In the genomic region with DNA sequence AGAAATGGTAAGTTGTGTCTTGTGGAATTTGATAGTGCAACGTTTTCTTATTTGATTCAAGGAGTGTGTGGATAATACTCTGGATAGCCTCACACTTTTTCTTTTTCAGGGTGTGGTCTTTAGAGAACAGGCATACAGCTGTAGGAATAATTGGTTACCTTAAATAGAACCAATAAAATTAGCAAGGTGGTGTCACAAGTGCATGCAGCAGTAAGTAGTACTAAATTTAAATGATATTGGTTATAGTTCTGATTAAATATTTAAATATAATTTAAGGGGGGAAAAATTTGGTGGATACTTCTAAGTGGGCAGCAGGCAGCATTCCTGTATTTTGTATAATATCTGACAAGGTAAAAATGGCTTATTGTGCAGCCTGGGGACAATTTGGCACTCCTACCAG, we compare ENCODE assay signal across 10 cellular contexts. TPM values are rescaled to one million over a fixed set of nuclear protein-coding genes. Genes with fewer than 3 reads are reported as not detected.
DNase-seq lines count a peak whose midpoint lies in the region; ATAC-seq and TF ChIP-seq lines count a peak whose summit lies in the region.
"Had no signal": no experiment of that assay in that cellular context is flagged by ENCODE, and none has a peak within 500 bp of the region (broad histone marks: within the 10 kb centered on the region; RNA-seq: fewer than 3 reads in every experiment).

No MANE protein-coding gene starts in this region.

- H3K9me3 ChIP-seq in A673 (ENCODE audit: low read depth, low read length, poor library complexity, severe bottlenecking) (no peaks in the 10 kb centered on the region), HCT116 (ENCODE audit: control insufficient read depth in 1 of 2, insufficient read depth in 1 of 2, low read depth in 1 of 2, low read length in 2 of 2) (no peaks in the 10 kb centered on the region), mononuclear cell (ENCODE audit: low read depth, low read length) (no peaks in the 10 kb centered on the region), aorta (ENCODE audit: control insufficient read depth, low read length) (no peaks in the 10 kb centered on the region)

- ATAC-seq in HCT116 (no peak), aorta (ENCODE audit: low FRiP score) (no peak), HG02571 (IDR thresholded peaks at IDR 0.05; ENCODE audit: unreplicated experiment) (no peak)

- CTCF ChIA-PET in A673 (lab: Charles Lee), result no interaction called here
- CTCF ChIA-PET in HCT116 (lab: Charles Lee), result no interaction called here

- H3K27me3 ChIP-seq in A673 (replicated peaks; ENCODE audit: insufficient read depth, low read depth, low read length, poor library complexity), result no peaks in the 10 kb centered on the region
- no peaks in the 10 kb centered on the region for H3K27me3 ChIP-seq in HCT116 (ENCODE audit: insufficient read depth, low read length)
- H3K27me3 ChIP-seq in mononuclear cell (ENCODE audit: insufficient read depth, low read length), result no peaks in the 10 kb centered on the region
- peaks cover 0 to 2% of the 10 kb centered on the region in 2 donors for H3K27me3 ChIP-seq in aorta (ENCODE audit: control insufficient read depth in 1 of 2, insufficient read depth in 2 of 2, low read length in 1 of 2)

- H3K4me3 ChIP-seq in A673 (ENCODE audit: low read depth, low read length, poor library complexity, severe bottlenecking) (peak overlapping the region; percentile 70), HCT116 (replicated peaks in 1 of 2; ENCODE audit: low read depth in 1 of 2, low read length in 2 of 2) (no peak overlapping the region), mononuclear cell (ENCODE audit: low read length) (peak overlapping the region; percentile 15), aorta (ENCODE audit: low read length in 2 of 2) (no peak overlapping the region)

- POLR2A ChIA-PET in A673 (lab: Charles Lee; ENCODE audit: low non-redundant PET) (no interaction called here), HCT116 (lab: Charles Lee) (no interaction called here)

- WGBS in aorta, 2 donors, result 2 to 4% methylated on average over 1 of the region's 1 CpG

- no TSS peak for BruUV-seq in A673 (replicated peaks; lab: Mats Ljungman, UMichigan)
- no TSS peak for BruUV-seq in HCT116 (replicated peaks; lab: Mats Ljungman, UMichigan)

- intact Hi-C loops in A673 (cut with micrococcal nuclease; ENCODE audit: unreplicated experiment), result loop anchor here (5.0 kb wide), 1 partner anchor 173 kb away; no protein-coding TSS in a partner anchor
- intact Hi-C loops in HCT116 (cut with micrococcal nuclease), result no loop called here
- intact Hi-C loops in aorta (cut with DNase I), result no loop called here

- no peak for DNase-seq in A673 (ENCODE audit: low spot score)
- DNase-seq in HCT116 (ENCODE audit: low read depth, low spot score), result no peak
- no peak for DNase-seq in NCI-H748 (lab: John Stamatoyannopoulos, UW; ENCODE audit: unreplicated experiment)
- no peak for DNase-seq in DMS53 (lab: John Stamatoyannopoulos, UW)
- no peak for DNase-seq in aorta
- DNase-seq: amniotic stem cell, DMS153 had no signal

- no peak overlapping the region for H2AFZ ChIP-seq in HCT116 (ENCODE audit: low read depth, low read length, poor library complexity, severe bottlenecking)

- TF ChIP-seq CTCF in A673 (conservative IDR thresholded peaks at IDR 0.05; ENCODE audit: low read depth, low read length), result no peak
- TF ChIP-seq CTCF in HCT116 (IDR thresholded peaks at IDR 0.05 in 2 of 3, conservative IDR thresholded peaks at IDR 0.05 in 1 of 3; ENCODE audit: borderline replicate concordance in 1 of 3, insufficient read depth in 1 of 3, low read depth in 2 of 3, low read length in 2 of 3), result no peak
- TF ChIP-seq CTCF in brain (conservative IDR thresholded peaks at IDR 0.05), result no peak

- H3K9me3 Mint-ChIP-seq in brain, result no peaks in the 10 kb centered on the region

- H3K4me3 Mint-ChIP-seq in brain, result peak overlapping the region; percentile 68 to 96 (median 90)

- H3K9ac ChIP-seq in HCT116 (ENCODE audit: low read length), result no peak overlapping the region

- TF ChIP-seq POLR2A in HCT116 (IDR thresholded peaks at IDR 0.05; ENCODE audit: borderline replicate concordance, extremely low read depth, insufficient read depth, insufficient read length), result no peak

- H4K20me1 ChIP-seq in HCT116 (ENCODE audit: insufficient read depth), result peaks cover 55% of the 10 kb centered on the region; the same call in 1 of the 2 replicates

- peak overlapping the region; percentile 89; the same call in 1 of the 2 replicates for H3K4me2 ChIP-seq in HCT116 (ENCODE audit: low read length)

- H3K27me3 Mint-ChIP-seq in brain, result peaks cover 16% of the 10 kb centered on the region

- peak overlapping the region in 1 of 5 experiments; percentile 100 for H3K27ac Mint-ChIP-seq in brain

- H3K4me1 ChIP-seq in A673 (ENCODE audit: insufficient read depth, low read length, poor library complexity, severe bottlenecking), result peaks cover 38% of the 10 kb centered on the region
- peaks cover 20 to 73% of the 10 kb centered on the region in 2 experiments for H3K4me1 ChIP-seq in HCT116 (ENCODE audit: control insufficient read depth in 1 of 2, insufficient read depth in 2 of 2, low read length in 2 of 2)
- peaks cover 76% of the 10 kb centered on the region for H3K4me1 ChIP-seq in mononuclear cell (ENCODE audit: insufficient read depth, low read length)
- H3K4me1 ChIP-seq in aorta (ENCODE audit: control insufficient read depth in 1 of 2, insufficient read depth in 2 of 2, low read length in 2 of 2), result peaks cover 4 to 5% of the 10 kb centered on the region in 2 donors

- peaks cover 65% of the 10 kb centered on the region for H3K36me3 Mint-ChIP-seq in brain

- H3K9me2 ChIP-seq in HCT116 (ENCODE audit: insufficient read depth), result no peaks in the 10 kb centered on the region

- RAD21 ChIA-PET in HCT116 (lab: Charles Lee; ENCODE audit: low non-redundant PET in 1 of 2, low total read pairs in 2 of 2, uncharacterized antibody in 2 of 2, unreplicated experiment in 2 of 2), result no interaction called here

- peaks cover 61% of the 10 kb centered on the region for H3K36me3 ChIP-seq in A673 (ENCODE audit: insufficient read depth, low read length, poor library complexity, severe bottlenecking)
- peaks cover 19 to 47% of the 10 kb centered on the region in 2 experiments; a peak in 3 of 4 replicates for H3K36me3 ChIP-seq in HCT116 (ENCODE audit: control insufficient read depth in 1 of 2, insufficient read depth in 2 of 2, low read length in 2 of 2)
- H3K36me3 ChIP-seq in aorta (ENCODE audit: control insufficient read depth in 1 of 2, insufficient read depth in 2 of 2, low read length in 1 of 2), result peaks cover 0 to 1% of the 10 kb centered on the region in 2 donors

- no peak for TF ChIP-seq RAD21 in HCT116 (IDR thresholded peaks at IDR 0.05; ENCODE audit: low read depth)

- H3K27ac ChIP-seq in A673 (ENCODE audit: low read depth, low read length, poor library complexity, severe bottlenecking) (no peak overlapping the region), HCT116 (ENCODE audit: low read depth, low read length) (no peak overlapping the region), aorta (ENCODE audit: low read depth in 1 of 2, low read length in 2 of 2) (no peak overlapping the region)

- peaks cover 71% of the 10 kb centered on the region for H3K4me1 Mint-ChIP-seq in brain

- H3K79me2 ChIP-seq in HCT116 (ENCODE audit: insufficient read depth, low read length), result peaks cover 85% of the 10 kb centered on the region

TF ChIP-seq in HCT116, 20 proteins besides CTCF, POLR2A, EP300 and RAD21:
- TF ChIP-seq SRF (IDR thresholded peaks at IDR 0.05; ENCODE audit: low read depth), result no peak
- TF ChIP-seq POLR2AphosphoS5 (IDR thresholded peaks at IDR 0.05; ENCODE audit: low read depth, low read length), result 0 out of 2 replicates have a peak, but pooled peaks have one; percentile 8

RNA-seq across cellular contexts. Expression of gene HAPSTR1, which starts 3.7 kb away (rescaled TPM):
- total RNA-seq in A673 (2021), result 83.8 and 90.4 TPM in 2 replicates
- total RNA-seq in HCT116 (2021; ENCODE audit: unreplicated experiment), result 54.9 TPM
- polyA plus RNA-seq in HCT116 (2012), result 17.2 and 22.8 TPM in 2 replicates
- polyA plus RNA-seq in brain (ENCODE audit: insufficient read depth, low read depth, low replicate concordance), result 11.7 TPM
- 143 TPM for total RNA-seq in mononuclear cell
- 10 to 100 TPM; 65.4 to 67.5 TPM for total RNA-seq in aorta
- polyA plus RNA-seq in aorta, result 10 to 100 TPM; 14.0 to 19.2 TPM

Comparison
In these comparisons a context has a peak if more than half of its experiments do, and no peak if none do; other contexts are left out.
1. H3K4me3 ChIP-seq: peak in A673 (single experiment) and mononuclear cell (single experiment); none in HCT116 (0 of 2) and aorta (0 of 2).